In the genomic region with DNA sequence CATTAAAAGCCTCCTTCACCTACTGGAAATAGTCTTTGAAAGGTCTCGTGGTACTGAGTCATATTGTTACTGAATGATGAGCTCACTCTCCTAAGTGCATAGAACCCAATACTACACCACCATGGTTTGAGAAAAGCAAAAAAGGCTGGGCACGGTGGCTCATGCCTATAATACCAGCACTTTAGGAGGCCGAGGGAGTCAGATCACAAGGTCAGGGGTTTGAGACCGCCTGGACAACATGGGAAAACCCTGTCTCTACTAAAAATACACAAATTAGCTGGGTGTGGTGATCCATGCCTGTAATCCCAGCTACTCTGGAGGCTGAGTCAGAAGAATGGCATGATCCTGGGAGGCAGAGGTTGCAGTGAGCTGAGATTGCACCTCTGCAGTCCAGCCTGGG, we compare ENCODE assay signal across 1 cellular context.
TF ChIP-seq lines count a peak whose summit lies in the region.

No MANE protein-coding gene starts in this region.

TF ChIP-seq in A549, 52 proteins besides CTCF, POLR2A, EP300 and RAD21:
- no peak for TF ChIP-seq ZSCAN20 (CRISPR knock-in tag; IDR thresholded peaks at IDR 0.05)
- no peak for TF ChIP-seq ELK1 (IDR thresholded peaks at IDR 0.05; ENCODE audit: low read depth, low read length)
- TF ChIP-seq REST (IDR thresholded peaks at IDR 0.05), result no peak
- no peak for TF ChIP-seq RNF2 (IDR thresholded peaks at IDR 0.05; ENCODE audit: borderline replicate concordance, low read depth)
- no peak for TF ChIP-seq ZFP36 (IDR thresholded peaks at IDR 0.05; ENCODE audit: borderline replicate concordance, partially characterized antibody)
- TF ChIP-seq HEYL (CRISPR knock-in tag; IDR thresholded peaks at IDR 0.05), result no peak
- TF ChIP-seq PBX3 (IDR thresholded peaks at IDR 0.05), result no peak
- no peak for TF ChIP-seq HOXB5 (CRISPR knock-in tag; IDR thresholded peaks at IDR 0.05)
- no peak for TF ChIP-seq BHLHE40 (IDR thresholded peaks at IDR 0.05; ENCODE audit: low read depth, low read length)
- TF ChIP-seq CHD4 (IDR thresholded peaks at IDR 0.05; ENCODE audit: borderline replicate concordance), result no peak
- TF ChIP-seq CBX2 (IDR thresholded peaks at IDR 0.05; ENCODE audit: borderline replicate concordance, low read depth), result no peak
